ENCODE assay signal across 15 cellular contexts in genomic region chr15:38508647-38509046, GRCh38. TPM values are rescaled to one million over a fixed set of nuclear protein-coding genes. Genes with fewer than 3 reads are reported as not detected.
A peak's percentile ranks its signal among the peaks of the same experiment; 100 is the strongest.
DNase-seq lines count a peak whose midpoint lies in the region; ATAC-seq and TF ChIP-seq lines count a peak whose summit lies in the region.
"Had no signal": no experiment of that assay in that cellular context is flagged by ENCODE, and none has a peak within 500 bp of the region (broad histone marks: within the 10 kb centered on the region; RNA-seq: fewer than 3 reads in every experiment).

No MANE protein-coding gene starts in this region.

- H3K4me1 ChIP-seq in naive thymus-derived CD4-positive, alpha-beta T cell (ENCODE audit: control insufficient read depth in 2 of 2, insufficient read depth in 2 of 2, low read length in 2 of 2), result no peaks in the 10 kb centered on the region
- H3K4me1 ChIP-seq: Caco-2 had no signal

- H3K27ac ChIP-seq in naive thymus-derived CD4-positive, alpha-beta T cell (ENCODE audit: low read depth, low read length), result no peak overlapping the region
- H3K27ac ChIP-seq: SJSA1 had no signal

- TF ChIP-seq CTCF in omental fat pad (IDR thresholded peaks at IDR 0.05), result no peak
- TF ChIP-seq CTCF in mesothelial cell of epicardium (IDR thresholded peaks at IDR 0.05; ENCODE audit: unreplicated experiment), result no peak

- peaks cover 51 to 99% (median 82%) of the 10 kb centered on the region in 3 experiments for H3K36me3 ChIP-seq in naive thymus-derived CD4-positive, alpha-beta T cell (ENCODE audit: control insufficient read depth in 2 of 3, insufficient read depth in 3 of 3, low read length in 3 of 3)
- H3K36me3 ChIP-seq: SJSA1 had no signal

- peak overlapping the region; percentile 81 for H3K27ac Mint-ChIP-seq in activated CD4-positive, alpha-beta T cell treated with anti-CD3 and anti-CD28 coated beads for 36 hours
- H3K27ac Mint-ChIP-seq in activated CD4-positive, alpha-beta T cell treated with anti-CD3 and anti-CD28 coated beads, Interleukin-2, amount 10 ng/mL, durations not matched to agents 7 days and 5 days, result no peak overlapping the region
- H3K27ac Mint-ChIP-seq in T-cell (peak overlapping the region; percentile 80 to 82), mesothelial cell of epicardium (no peak overlapping the region)
- H3K27ac Mint-ChIP-seq in naive thymus-derived CD4-positive, alpha-beta T cell, result peak overlapping the region; percentile 55 to 84 (median 72)

- peaks cover 32% of the 10 kb centered on the region for H3K4me1 Mint-ChIP-seq in activated CD4-positive, alpha-beta T cell treated with anti-CD3 and anti-CD28 coated beads for 36 hours
- peaks cover 42% of the 10 kb centered on the region for H3K4me1 Mint-ChIP-seq in activated CD4-positive, alpha-beta T cell treated with anti-CD3 and anti-CD28 coated beads, Interleukin-2, amount 10 ng/mL, durations not matched to agents 7 days and 5 days
- H3K4me1 Mint-ChIP-seq in T-cell (peaks cover 0 to 11% (median 10%) of the 10 kb centered on the region in 3 donors), mesothelial cell of epicardium (no peaks in the 10 kb centered on the region)
- H3K4me1 Mint-ChIP-seq in naive thymus-derived CD4-positive, alpha-beta T cell, result peaks cover 0 to 50% (median 0%) of the 10 kb centered on the region in 7 donors

- POLR2A ChIA-PET in activated CD4-positive, alpha-beta T cell treated with anti-CD3 and anti-CD28 coated beads for 36 hours (lab: Charles Lee), result interaction anchor here (0.6 kb wide), 1 partner anchor 55 kb away, joined by 4 read pairs; no protein-coding TSS in a partner anchor
- POLR2A ChIA-PET in activated CD4-positive, alpha-beta T cell treated with anti-CD3 and anti-CD28 coated beads, Interleukin-2, amount 10 ng/mL, durations not matched to agents 7 days and 5 days (lab: Charles Lee), result no interaction called here
- POLR2A ChIA-PET in T-cell (lab: Charles Lee), result interaction anchor here in 1 of 2 donors (0.6 kb wide), 1 partner anchor 81 kb away, joined by 5 read pairs; no protein-coding TSS in a partner anchor
- POLR2A ChIA-PET in naive thymus-derived CD4-positive, alpha-beta T cell (lab: Charles Lee), result interaction anchor here (0.9 kb wide), 1 partner anchor 13 kb away, joined by 3 read pairs; no protein-coding TSS in a partner anchor

- ATAC-seq in activated CD4-positive, alpha-beta T cell treated with anti-CD3 and anti-CD28 coated beads for 36 hours, result peak; percentile 82
- peak; percentile 67 for ATAC-seq in GM21529 (IDR thresholded peaks at IDR 0.05; ENCODE audit: unreplicated experiment)
- no peak for ATAC-seq in T-cell (replicated peaks in 1 of 4)
- no peak for ATAC-seq in naive thymus-derived CD4-positive, alpha-beta T cell
- no peak for ATAC-seq in omental fat pad (ENCODE audit: low FRiP score)
- ATAC-seq: mucosa of descending colon had no signal

- intact Hi-C loops in activated CD4-positive, alpha-beta T cell treated with anti-CD3 and anti-CD28 coated beads for 36 hours (cut with DNase I, micrococcal nuclease), result no loop called here
- intact Hi-C loops in naive thymus-derived CD4-positive, alpha-beta T cell (cut with micrococcal nuclease), result loop anchor here in 1 of 2 donors (2.0 kb wide), 1 partner anchor 18 kb away; no protein-coding TSS in a partner anchor

- peaks cover 85% of the 10 kb centered on the region for H3K36me3 Mint-ChIP-seq in activated CD4-positive, alpha-beta T cell treated with anti-CD3 and anti-CD28 coated beads for 36 hours (ENCODE audit: low read depth)
- H3K36me3 Mint-ChIP-seq in activated CD4-positive, alpha-beta T cell treated with anti-CD3 and anti-CD28 coated beads, Interleukin-2, amount 10 ng/mL, durations not matched to agents 7 days and 5 days (ENCODE audit: low read depth), result peaks cover 88% of the 10 kb centered on the region
- H3K36me3 Mint-ChIP-seq in T-cell (peaks cover 71% of the 10 kb centered on the region), mesothelial cell of epicardium (no peaks in the 10 kb centered on the region)
- peaks cover 4 to 64% (median 31%) of the 10 kb centered on the region in 5 donors for H3K36me3 Mint-ChIP-seq in naive thymus-derived CD4-positive, alpha-beta T cell

- no peak overlapping the region for H3K4me3 ChIP-seq in naive thymus-derived CD4-positive, alpha-beta T cell (ENCODE audit: low read length)
- H3K4me3 ChIP-seq: mucosa of descending colon, SJSA1 had no signal

- H3K27me3 Mint-ChIP-seq in activated CD4-positive, alpha-beta T cell treated with anti-CD3 and anti-CD28 coated beads for 36 hours, result no peaks in the 10 kb centered on the region
- H3K27me3 Mint-ChIP-seq in activated CD4-positive, alpha-beta T cell treated with anti-CD3 and anti-CD28 coated beads, Interleukin-2, amount 10 ng/mL, durations not matched to agents 7 days and 5 days, result no peaks in the 10 kb centered on the region
- no peaks in the 10 kb centered on the region for H3K27me3 Mint-ChIP-seq in T-cell
- H3K27me3 Mint-ChIP-seq in naive thymus-derived CD4-positive, alpha-beta T cell, result no peaks in the 10 kb centered on the region
- H3K27me3 Mint-ChIP-seq in mesothelial cell of epicardium (ENCODE audit: low read depth), result no peaks in the 10 kb centered on the region

- H3K27me3 ChIP-seq in naive thymus-derived CD4-positive, alpha-beta T cell (ENCODE audit: control insufficient read depth in 2 of 2, insufficient read depth in 2 of 2, low read length in 2 of 2), result no peaks in the 10 kb centered on the region
- H3K27me3 ChIP-seq: SJSA1 had no signal

- H3K9me3 Mint-ChIP-seq in activated CD4-positive, alpha-beta T cell treated with anti-CD3 and anti-CD28 coated beads for 36 hours (ENCODE audit: low read depth), result no peaks in the 10 kb centered on the region
- H3K9me3 Mint-ChIP-seq in activated CD4-positive, alpha-beta T cell treated with anti-CD3 and anti-CD28 coated beads, Interleukin-2, amount 10 ng/mL, durations not matched to agents 7 days and 5 days, result no peaks in the 10 kb centered on the region
- no peaks in the 10 kb centered on the region for H3K9me3 Mint-ChIP-seq in T-cell
- no peaks in the 10 kb centered on the region for H3K9me3 Mint-ChIP-seq in naive thymus-derived CD4-positive, alpha-beta T cell
- H3K9me3 Mint-ChIP-seq in mesothelial cell of epicardium, result no peaks in the 10 kb centered on the region

- no peaks in the 10 kb centered on the region for H3K9me3 ChIP-seq in naive thymus-derived CD4-positive, alpha-beta T cell (ENCODE audit: control insufficient read depth in 2 of 3, low read length in 3 of 3)
- H3K9me3 ChIP-seq: Caco-2, mucosa of descending colon, SJSA1 had no signal

- peak; percentile 43 for DNase-seq in activated CD4-positive, alpha-beta T cell treated with anti-CD3 and anti-CD28 coated beads for 36 hours
- DNase-seq in activated CD4-positive, alpha-beta T cell treated with anti-CD3 and anti-CD28 coated beads, Interleukin-2, amount 10 ng/mL, durations not matched to agents 7 days and 5 days, result no peak
- DNase-seq in T-cell (no peak), omental fat pad (ENCODE audit: low spot score) (no peak), mesothelial cell of epicardium (ENCODE audit: low spot score in 2 of 2, unreplicated experiment in 2 of 2) (no peak), NCI-H187 (lab: John Stamatoyannopoulos, UW) (no peak)
- DNase-seq in naive thymus-derived CD4-positive, alpha-beta T cell, result no peak
- DNase-seq: Caco-2, GF-D8, islet precursor cell, mucosa of descending colon, MV-4-11, NCI-H2227 treated with DMSO at 0.1 percent for 48 hours had no signal

- no peak overlapping the region for H3K4me3 Mint-ChIP-seq in activated CD4-positive, alpha-beta T cell treated with anti-CD3 and anti-CD28 coated beads for 36 hours
- H3K4me3 Mint-ChIP-seq in activated CD4-positive, alpha-beta T cell treated with anti-CD3 and anti-CD28 coated beads, Interleukin-2, amount 10 ng/mL, durations not matched to agents 7 days and 5 days, result no peak overlapping the region
- H3K4me3 Mint-ChIP-seq in T-cell (no peak overlapping the region), mesothelial cell of epicardium (no peak overlapping the region)
- H3K4me3 Mint-ChIP-seq in naive thymus-derived CD4-positive, alpha-beta T cell, result peak overlapping the region in 1 of 10 donors; percentile 44

- CTCF ChIA-PET in activated CD4-positive, alpha-beta T cell treated with anti-CD3 and anti-CD28 coated beads for 36 hours (lab: Charles Lee), result interaction anchor here (0.7 to 2.1 kb wide), 3 partner anchors 10 to 178 kb away, joined by 4 to 8 read pairs (median 4); no protein-coding TSS in a partner anchor
- CTCF ChIA-PET in activated CD4-positive, alpha-beta T cell treated with anti-CD3 and anti-CD28 coated beads, Interleukin-2, amount 10 ng/mL, durations not matched to agents 7 days and 5 days (lab: Charles Lee), result interaction anchor here (1.2 kb wide), 1 partner anchor 14 kb away, joined by 3 read pairs; no protein-coding TSS in a partner anchor
- CTCF ChIA-PET in T-cell (lab: Charles Lee), result interaction anchor here in 1 of 2 donors (1.1 kb wide), 1 partner anchor 178 kb away, joined by 3 read pairs; no protein-coding TSS in a partner anchor
- CTCF ChIA-PET in naive thymus-derived CD4-positive, alpha-beta T cell (lab: Charles Lee), result no interaction called here

RNA-seq across cellular contexts. Expression of gene FAM98B, which starts 54.7 kb away (rescaled TPM):
- 10 to 100 TPM; 54.2 to 81.9 TPM for total RNA-seq in activated CD4-positive, alpha-beta T cell treated with anti-CD3 and anti-CD28 coated beads for 36 hours
- 10 to 100 TPM; 34.7 to 42.9 TPM for total RNA-seq in activated CD4-positive, alpha-beta T cell treated with anti-CD3 and anti-CD28 coated beads, Interleukin-2, amount 10 ng/mL, durations not matched to agents 7 days and 5 days
- total RNA-seq in T-cell (10 to 100 TPM; 15.1 to 24.4 (median 20.6) TPM), omental fat pad (10 to 100 TPM in 2 of 4 donors, 1 to 10 TPM in 2; 7.6 to 18.3 (median 10.7) TPM), mesothelial cell of epicardium (27.8 to 31.6 TPM (median 28.5 TPM) in 3 replicates)
- total RNA-seq in naive thymus-derived CD4-positive, alpha-beta T cell, result 10 to 100 TPM; 16.2 to 39.5 (median 27.6) TPM
- polyA plus RNA-seq in naive thymus-derived CD4-positive, alpha-beta T cell, result 1 to 10 TPM; 2.4 to 6.7 TPM

RNA-seq across cellular contexts. Expression of gene RASGRP1, which starts 56.0 kb away (rescaled TPM):
- 100 to 1,000 TPM; 102 to 120 TPM for total RNA-seq in activated CD4-positive, alpha-beta T cell treated with anti-CD3 and anti-CD28 coated beads for 36 hours
- total RNA-seq in activated CD4-positive, alpha-beta T cell treated with anti-CD3 and anti-CD28 coated beads, Interleukin-2, amount 10 ng/mL, durations not matched to agents 7 days and 5 days, result 100 to 1,000 TPM; 185 to 204 TPM
- total RNA-seq in T-cell, result 100 to 1,000 TPM; 118 to 148 (median 131) TPM
- total RNA-seq in naive thymus-derived CD4-positive, alpha-beta T cell, result 100 to 1,000 TPM; 100 to 182 (median 101) TPM
- polyA plus RNA-seq in naive thymus-derived CD4-positive, alpha-beta T cell, result 100 to 1,000 TPM in 1 of 2 donors, 10 to 100 TPM in 1; 77.6 to 113 TPM
- total RNA-seq in omental fat pad, result 1 to 10 TPM in 3 of 4 donors, under 1 TPM in 1; 0.79 to 6.2 (median 1.9) TPM
- 3.7 to 4.8 TPM (median 4.4 TPM) in 3 replicates for total RNA-seq in mesothelial cell of epicardium
- total RNA-seq: SJSA1 had no signal

Comparison
In these comparisons a context has a peak if more than half of its experiments do, and no peak if none do; other contexts are left out.
1. H3K27ac Mint-ChIP-seq: peak in activated CD4-positive, alpha-beta T cell treated with anti-CD3 and anti-CD28 coated beads for 36 hours (single experiment), T-cell (2 of 2) and naive thymus-derived CD4-positive, alpha-beta T cell (9 of 9); none in activated CD4-positive, alpha-beta T cell treated with anti-CD3 and anti-CD28 coated beads, Interleukin-2, amount 10 ng/mL, durations not matched to agents 7 days and 5 days (single experiment) and mesothelial cell of epicardium (single experiment).
2. ATAC-seq: peak in activated CD4-positive, alpha-beta T cell treated with anti-CD3 and anti-CD28 coated beads for 36 hours (single experiment) and GM21529 (single experiment); none in T-cell (0 of 4), naive thymus-derived CD4-positive, alpha-beta T cell (single experiment) and omental fat pad (single experiment).
3. RNA of gene RASGRP1, which starts 56.0 kb away (total RNA-seq): 185 to 204 TPM in activated CD4-positive, alpha-beta T cell treated with anti-CD3 and anti-CD28 coated beads, Interleukin-2, amount 10 ng/mL, durations not matched to agents 7 days and 5 days, 118 to 148 TPM in T-cell, 102 to 120 TPM in activated CD4-positive, alpha-beta T cell treated with anti-CD3 and anti-CD28 coated beads for 36 hours and 100 to 182 TPM in naive thymus-derived CD4-positive, alpha-beta T cell; 3.7 to 4.8 TPM in mesothelial cell of epicardium and 0.79 to 6.2 TPM in omental fat pad; every median in the first group is over 10 times any median in the second.